In genomic region chr14:62886461-62886860, GRCh38 we compare ENCODE assay signal across 22 cellular contexts.
"Had no signal": no experiment of that assay in that cellular context is flagged by ENCODE, and none has a peak within 500 bp of the region (broad histone marks: within the 10 kb centered on the region; RNA-seq: fewer than 3 reads in every experiment).

No MANE protein-coding gene starts in this region.

- H3K27me3 ChIP-seq: SJCRH30 had no signal

- H3K4me2 ChIP-seq: KMS-11, PC-9 had no signal

- H3K36me3 ChIP-seq: SJCRH30 had no signal

- H3K4me1 ChIP-seq: SJCRH30 had no signal

- ATAC-seq: Panc1, Right ventricle myocardium inferior, SK-N-SH treated with all-trans-retinoic acid at 6 μM for 48 hours, T-cell had no signal

- H3K27ac ChIP-seq: KMS-11, PC-9, RWPE1, SJCRH30, SK-N-MC had no signal

- DNase-seq: Karpas-422, MM.1S, MV-4-11, NCI-H1092, NCI-H1436 treated with DMSO at 0.1 percent for 48 hours, NCI-H1694 treated with DMSO at 0.1 percent for 48 hours, NCI-H187 treated with DMSO at 0.1 percent for 48 hours, NCI-H2227 treated with DMSO at 0.1 percent for 48 hours, NCI-H446, NCI-H524 treated with DMSO at 0.1 percent for 48 hours, NCI-H526 treated with DMSO at 0.1 percent for 48 hours, PC-9, SIG-M5, SJCRH30, T-cell had no signal

- H3K9ac ChIP-seq: KMS-11 had no signal

- H2AFZ ChIP-seq: PC-9 had no signal

- H3K4me3 ChIP-seq: PC-9, SJCRH30, SK-N-MC had no signal

- FAIRE-seq: RCC 7860 had no signal

- H3K9me3 ChIP-seq: SJCRH30 had no signal
